Comparison of ENCODE assay signal across 9 cellular contexts in genomic region chr13:101417043-101417406, GRCh38. TPM values are rescaled to one million over a fixed set of nuclear protein-coding genes. Genes with fewer than 3 reads are reported as not detected.
A peak's percentile ranks its signal among the peaks of the same experiment; 100 is the strongest.
DNase-seq lines count a peak whose midpoint lies in the region; ATAC-seq and TF ChIP-seq lines count a peak whose summit lies in the region.
"Had no signal": no experiment of that assay in that cellular context is flagged by ENCODE, and none has a peak within 500 bp of the region (broad histone marks: within the 10 kb centered on the region; RNA-seq: fewer than 3 reads in every experiment).

No MANE protein-coding gene starts in this region.

- ATAC-seq in HG03039 (IDR thresholded peaks at IDR 0.05; ENCODE audit: unreplicated experiment): no peak
- ATAC-seq in GM18519 (IDR thresholded peaks at IDR 0.05; ENCODE audit: low FRiP score, unreplicated experiment): no peak

- H3K36me3 ChIP-seq in PC-9 (ENCODE audit: low read depth): no peaks in the 10 kb centered on the region

- no peaks in the 10 kb centered on the region for H3K9me2 ChIP-seq in PC-9 (ENCODE audit: insufficient read depth)

- TF ChIP-seq CTCF in PC-9 (conservative IDR thresholded peaks at IDR 0.05): no peak
- no peak for TF ChIP-seq CTCF in foreskin fibroblast (IDR thresholded peaks at IDR 0.05; ENCODE audit: low read depth, low read length)

- H3K4me2 ChIP-seq in PC-9: peak overlapping the region; percentile 91

- peaks cover 16% of the 10 kb centered on the region for H3F3A ChIP-seq in PC-9 (ENCODE audit: insufficient read depth, low read depth)

- H3K4me3 ChIP-seq in PC-9 (peak overlapping the region; percentile 88), foreskin fibroblast (ENCODE audit: low read depth in 1 of 2, low read length in 2 of 2) (peak overlapping the region; percentile 60 to 65)

- CTCF ChIA-PET in PC-9 (lab: Charles Lee): no interaction called here

- peak overlapping the region; percentile 89 for H3K27ac ChIP-seq in PC-9

- H4K20me1 ChIP-seq in PC-9 (ENCODE audit: insufficient read depth): no peaks in the 10 kb centered on the region

- H3K79me2 ChIP-seq in PC-9 (ENCODE audit: low read depth): peaks cover 35% of the 10 kb centered on the region

- BruUV-seq in PC-9 (replicated peaks; lab: Mats Ljungman, UMichigan): no TSS peak

- DNase-seq in H4 (ENCODE audit: low spot score): peak; percentile 36
- DNase-seq in PC-9: peak; percentile 22 to 72
- DNase-seq in foreskin fibroblast: peak in 1 of 2 donors; percentile 71
- peak; percentile 86 for DNase-seq in renal cortical epithelial cell (ENCODE audit: low read depth)
- no peak for DNase-seq in GDM1 (lab: John Stamatoyannopoulos, UW)
- DNase-seq in stimulated activated naive CD4-positive, alpha-beta T cell treated with Interleukin-2 at 50 U/mL for 16 hours (lab: John Stamatoyannopoulos, UW): no peak

- intact Hi-C loops in PC-9 (cut with micrococcal nuclease; ENCODE audit: unreplicated experiment): loop anchor here (2.0 to 10.0 kb wide), 2 partner anchors 38 to 338 kb away; no protein-coding TSS in a partner anchor

- peaks cover 33% of the 10 kb centered on the region for H3K4me1 ChIP-seq in PC-9 (replicated peaks; ENCODE audit: insufficient read depth)

- POLR2A ChIA-PET in PC-9 (lab: Charles Lee; ENCODE audit: unreplicated experiment): interaction anchor here (0.5 to 0.6 kb wide), 2 partner anchors 236 to 1059 kb away, joined by 3 read pairs; no protein-coding TSS in a partner anchor

- H2AFZ ChIP-seq in PC-9: peak overlapping the region; percentile 94

- H3K9me3 ChIP-seq in PC-9 (ENCODE audit: insufficient read depth, low read depth): no peaks in the 10 kb centered on the region

- no peaks in the 10 kb centered on the region for H3K27me3 ChIP-seq in PC-9 (ENCODE audit: insufficient read depth, low read depth)

RNA-seq across cellular contexts. Expression of gene NALCN, which starts 0.7 kb away (rescaled TPM):
- total RNA-seq in H4 (2014; rRNA removed; shearing (Covaris generic)): 0.12 and 0.27 TPM in 2 replicates
- 7.7 and 8.8 TPM in 2 replicates for total RNA-seq in PC-9 (2021)
- 7.2 and 10.2 TPM in 2 replicates for total RNA-seq in renal cortical epithelial cell
- total RNA-seq: T-helper 2 cell treated with Interferon-gamma antibody and Interleukin-4, amounts not matched to agents 100 ng/mL and 5 ng/mL, for 36 hours had no signal

RNA-seq across cellular contexts. Expression of gene ITGBL1, which starts 35.5 kb away (rescaled TPM):
- total RNA-seq in H4 (2014; rRNA removed; shearing (Covaris generic)): 6.4 and 6.9 TPM in 2 replicates
- total RNA-seq in PC-9 (2021) (52.5 and 62.8 TPM in 2 replicates), renal cortical epithelial cell (1.4 and 3.1 TPM in 2 replicates)
- total RNA-seq: T-helper 2 cell treated with Interferon-gamma antibody and Interleukin-4, amounts not matched to agents 100 ng/mL and 5 ng/mL, for 36 hours had no signal

Comparison
In these comparisons a context has a peak if more than half of its experiments do, and no peak if none do; other contexts are left out.
1. DNase-seq: peak in H4 (single experiment), PC-9 (2 of 2) and renal cortical epithelial cell (single experiment); none in GDM1 (single experiment) and stimulated activated naive CD4-positive, alpha-beta T cell treated with Interleukin-2 at 50 U/mL for 16 hours (single experiment).